In the genomic region with DNA sequence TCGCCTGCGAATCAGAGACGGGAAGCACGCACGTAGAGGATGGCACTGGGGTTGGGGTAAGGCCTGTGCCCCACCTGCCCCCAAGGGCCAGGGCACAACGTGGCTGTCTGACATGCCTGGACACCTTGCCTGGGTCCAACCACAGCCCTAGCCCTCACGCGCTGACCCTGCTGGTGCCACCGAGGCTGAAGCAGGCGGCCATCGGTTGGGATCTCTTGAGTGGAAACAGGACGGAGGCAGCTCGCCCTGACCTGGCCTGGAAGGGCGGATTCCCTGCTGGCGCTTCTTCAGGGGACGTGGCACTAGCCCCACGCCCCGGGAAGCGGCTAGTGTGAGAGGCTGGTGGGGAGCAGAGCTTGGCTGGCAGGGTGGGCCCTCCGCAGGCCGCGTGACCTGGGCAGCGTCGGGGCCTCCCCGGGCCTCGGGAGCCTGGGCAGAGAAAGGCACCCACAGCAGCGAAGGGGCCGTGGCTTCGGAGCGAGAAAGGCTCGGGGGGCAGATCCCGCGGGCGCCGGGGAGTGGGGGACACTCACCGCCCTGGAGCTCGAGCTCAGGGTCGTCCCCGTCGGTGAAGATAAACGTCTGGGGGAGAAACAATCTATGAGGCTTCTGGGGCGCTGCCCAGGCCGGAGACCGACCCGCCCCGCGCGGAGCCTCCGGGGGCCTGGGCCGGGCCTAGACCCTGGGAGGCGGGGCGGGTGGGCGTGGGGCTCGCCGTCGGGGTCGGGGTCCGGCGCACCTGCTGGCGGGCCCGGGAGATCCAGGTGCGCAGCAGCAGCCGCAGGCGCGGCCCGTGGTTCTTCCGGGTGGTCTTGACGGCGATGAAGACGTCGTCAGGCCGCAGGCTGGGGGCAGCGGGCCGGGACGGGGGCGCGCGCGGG, we compare ENCODE assay signal across 9 cellular contexts. TPM values are rescaled to one million over a fixed set of nuclear protein-coding genes. Genes with fewer than 3 reads are reported as not detected.
A peak's percentile ranks its signal among the peaks of the same experiment; 100 is the strongest.
DNase-seq lines count a peak whose midpoint lies in the region; ATAC-seq, FAIRE-seq and TF ChIP-seq lines count a peak whose summit lies in the region.
"Had no signal": no experiment of that assay in that cellular context is flagged by ENCODE, and none has a peak within 500 bp of the region (broad histone marks: within the 10 kb centered on the region; RNA-seq: fewer than 3 reads in every experiment).

No MANE protein-coding gene starts in this region.

- FAIRE-seq in A549 (lab: Jason Lieb, UNC) = no peak
- FAIRE-seq: islet of Langerhans had no signal

- peak overlapping the region; percentile 91 for H3K4me2 ChIP-seq in A549

- 52% methylated on average over 39 of the region's 79 CpGs for WGBS in A549 (ENCODE audit: missing lambda C conversion rate)

- no peak overlapping the region for H3K9ac ChIP-seq in iPS-15b (ENCODE audit: low read depth, low read length)

- no peaks in the 10 kb centered on the region for H3K27me3 ChIP-seq in iPS-15b (ENCODE audit: control insufficient read depth, insufficient read depth, low read length)

- no peak for TF ChIP-seq RAD21 in A549 (conservative IDR thresholded peaks at IDR 0.05 in 1 of 2, IDR thresholded peaks at IDR 0.05 in 1 of 2)

- H3K4me1 ChIP-seq in A549 (peaks cover 16% of the 10 kb centered on the region; the same call in 2 of the 3 replicates), iPS-15b (ENCODE audit: control insufficient read depth, insufficient read depth, low read length) (no peaks in the 10 kb centered on the region)

- DNase-seq in A549 (ENCODE audit: low read depth in 1 of 2, low spot score in 1 of 2) (no peak), MV-4-11 (lab: John Stamatoyannopoulos, UW) (no peak), NCI-H1417 treated with DMSO at 0.1 percent for 48 hours (lab: John Stamatoyannopoulos, UW) (no peak)
- no peak for DNase-seq in activated naive CD8-positive, alpha-beta T cell treated with anti-CD3 and anti-CD28 coated beads for 36 hours
- DNase-seq in stimulated activated naive B cell treated with anti-CD40 and anti-IgM and Interleukin-4, amounts not matched to agents 10 μg/mL and 1 μg/mL and 100 μg/mL, for 72 hours = no peak

- CTCF ChIA-PET in A549 (lab: Yijun Ruan, JAX) = interaction anchor here (1.0 to 21.7 kb wide), 6 partner anchors 9 to 91 kb away, joined by 3 to 191 read pairs (median 6); partner anchors contain the start of genes DCXR, DUS1L and RAC3

- H3K27me3 Mint-ChIP-seq in activated naive CD8-positive, alpha-beta T cell treated with anti-CD3 and anti-CD28 coated beads for 36 hours = no peaks in the 10 kb centered on the region
- H3K27me3 Mint-ChIP-seq in stimulated activated naive B cell treated with anti-CD40 and anti-IgM and Interleukin-4, amounts not matched to agents 10 μg/mL and 1 μg/mL and 100 μg/mL, for 72 hours = no peaks in the 10 kb centered on the region

- peaks cover 16% of the 10 kb centered on the region for H3K4me1 Mint-ChIP-seq in activated naive CD8-positive, alpha-beta T cell treated with anti-CD3 and anti-CD28 coated beads for 36 hours
- peaks cover 23 to 39% of the 10 kb centered on the region in 2 donors for H3K4me1 Mint-ChIP-seq in stimulated activated naive B cell treated with anti-CD40 and anti-IgM and Interleukin-4, amounts not matched to agents 10 μg/mL and 1 μg/mL and 100 μg/mL, for 72 hours

- ATAC-seq in A549 = no peak
- ATAC-seq in GM21423 (IDR thresholded peaks at IDR 0.05; ENCODE audit: unreplicated experiment) = peak; percentile 8
- peak; percentile 26 to 29 for ATAC-seq in stimulated activated naive B cell treated with anti-CD40 and anti-IgM and Interleukin-4, amounts not matched to agents 10 μg/mL and 1 μg/mL and 100 μg/mL, for 72 hours (replicated peaks)
- ATAC-seq in HG02870 (IDR thresholded peaks at IDR 0.05; ENCODE audit: unreplicated experiment) = no peak

- TF ChIP-seq EP300 in A549 (IDR thresholded peaks at IDR 0.05) = no peak

- H3K9me3 ChIP-seq in A549 (no peaks in the 10 kb centered on the region), iPS-15b (ENCODE audit: control insufficient read depth, insufficient read depth, low read length) (no peaks in the 10 kb centered on the region)

- H3K27ac ChIP-seq in A549 = peak overlapping the region; percentile 91 to 95

- POLR2A ChIA-PET in A549 (lab: Yijun Ruan, JAX) = interaction anchor here (1.0 to 2.0 kb wide), 3 partner anchors 13 to 47 kb away, joined by 3 to 8 read pairs (median 5); partner anchors contain the start of genes DCXR, DUS1L and FASN

- H3K36me3 ChIP-seq in iPS-15b (ENCODE audit: control insufficient read depth, insufficient read depth, low read length) = peaks cover 54% of the 10 kb centered on the region

- peak overlapping the region; percentile 47 for H3K27ac Mint-ChIP-seq in activated naive CD8-positive, alpha-beta T cell treated with anti-CD3 and anti-CD28 coated beads for 36 hours
- H3K27ac Mint-ChIP-seq in stimulated activated naive B cell treated with anti-CD40 and anti-IgM and Interleukin-4, amounts not matched to agents 10 μg/mL and 1 μg/mL and 100 μg/mL, for 72 hours = peak overlapping the region; percentile 94

- TF ChIP-seq CTCF in A549 (IDR thresholded peaks at IDR 0.05) = no peak

- no peaks in the 10 kb centered on the region for H3K36me3 Mint-ChIP-seq in activated naive CD8-positive, alpha-beta T cell treated with anti-CD3 and anti-CD28 coated beads for 36 hours
- H3K36me3 Mint-ChIP-seq in stimulated activated naive B cell treated with anti-CD40 and anti-IgM and Interleukin-4, amounts not matched to agents 10 μg/mL and 1 μg/mL and 100 μg/mL, for 72 hours = peaks cover 18 to 26% of the 10 kb centered on the region in 2 donors

- H3K4me3 ChIP-seq in A549 (peak overlapping the region; percentile 97), iPS-15b (ENCODE audit: low read depth, low read length) (peak overlapping the region; percentile 79)

- H3K4me3 Mint-ChIP-seq in activated naive CD8-positive, alpha-beta T cell treated with anti-CD3 and anti-CD28 coated beads for 36 hours = peak overlapping the region; percentile 82
- peak overlapping the region; percentile 88 to 91 for H3K4me3 Mint-ChIP-seq in stimulated activated naive B cell treated with anti-CD40 and anti-IgM and Interleukin-4, amounts not matched to agents 10 μg/mL and 1 μg/mL and 100 μg/mL, for 72 hours

- H3K9me3 Mint-ChIP-seq in activated naive CD8-positive, alpha-beta T cell treated with anti-CD3 and anti-CD28 coated beads for 36 hours = no peaks in the 10 kb centered on the region
- H3K9me3 Mint-ChIP-seq in stimulated activated naive B cell treated with anti-CD40 and anti-IgM and Interleukin-4, amounts not matched to agents 10 μg/mL and 1 μg/mL and 100 μg/mL, for 72 hours = no peaks in the 10 kb centered on the region

- no peak for TF ChIP-seq POLR2A in A549 (IDR thresholded peaks at IDR 0.05; ENCODE audit: low read length)

TF ChIP-seq in A549, 52 proteins besides CTCF, POLR2A, EP300 and RAD21 (continues in another document):
- TF ChIP-seq KDM5A (IDR thresholded peaks at IDR 0.05) (no peak), PHF8 (IDR thresholded peaks at IDR 0.05; ENCODE audit: borderline replicate concordance, low read depth) (0 out of 2 replicates have a peak, but pooled peaks have one; percentile 18), HOXB13 (CRISPR knock-in tag; IDR thresholded peaks at IDR 0.05; ENCODE audit: low read depth) (no peak)

RNA-seq across cellular contexts. Expression of gene RFNG, which starts 0.6 kb away (rescaled TPM):
- polyA plus RNA-seq in A549 (2011; rRNA removed) = 8.4 and 8.9 TPM in 2 replicates
- 18.8 and 28.0 TPM in 2 replicates for polyA plus RNA-seq in A549 (2012; cell fraction: cytosol; rRNA removed)
- 72.7 and 93.7 TPM in 2 replicates for polyA plus RNA-seq in A549 (2012; cell fraction: nucleus; rRNA removed)
- polyA plus RNA-seq in A549 (2017; fragmentation: RNase III; extraction: RNeasy Plus Mini Kit Qiagen cat#74134 plus additional on column Dnase treatment) = 21.3 to 31.5 TPM (median 25.7 TPM) in 3 replicates
- 16.0 and 17.5 TPM in 2 replicates for polyA minus RNA-seq in A549 (2011; rRNA and poly(A)+ RNA removed)
- 10 to 100 TPM; 13.9 to 14.5 TPM for total RNA-seq in activated naive CD8-positive, alpha-beta T cell treated with anti-CD3 and anti-CD28 coated beads for 36 hours

RNA-seq across cellular contexts. Expression of gene GPS1, which starts 0.7 kb away (rescaled TPM):
- polyA plus RNA-seq in A549 (2011; rRNA removed) (89.4 and 93.8 TPM in 2 replicates), A549 (2017; fragmentation: RNase III; extraction: RNeasy Plus Mini Kit Qiagen cat#74134 plus additional on column Dnase treatment) (122 to 130 TPM (median 126 TPM) in 3 replicates)
- 230 and 300 TPM in 2 replicates for polyA plus RNA-seq in A549 (2012; cell fraction: cytosol; rRNA removed)
- 472 and 641 TPM in 2 replicates for polyA plus RNA-seq in A549 (2012; cell fraction: nucleus; rRNA removed)
- 125 and 162 TPM in 2 replicates for polyA minus RNA-seq in A549 (2011; rRNA and poly(A)+ RNA removed)
- total RNA-seq in activated naive CD8-positive, alpha-beta T cell treated with anti-CD3 and anti-CD28 coated beads for 36 hours = 100 to 1,000 TPM in 1 of 2 experiments, 10 to 100 TPM in 1; 94.2 to 103 TPM

RNA-seq across cellular contexts. Expression of gene DCXR, which starts 13.5 kb away (rescaled TPM):
- polyA plus RNA-seq in A549 (2011; rRNA removed) = 39.3 and 48.3 TPM in 2 replicates
- 188 and 204 TPM in 2 replicates for polyA plus RNA-seq in A549 (2012; cell fraction: cytosol; rRNA removed)
- polyA plus RNA-seq in A549 (2012; cell fraction: nucleus; rRNA removed) = 208 and 243 TPM in 2 replicates
- polyA plus RNA-seq in A549 (2017; fragmentation: RNase III; extraction: RNeasy Plus Mini Kit Qiagen cat#74134 plus additional on column Dnase treatment) = 62.0 to 70.7 TPM (median 69.6 TPM) in 3 replicates
- polyA minus RNA-seq in A549 (2011; rRNA and poly(A)+ RNA removed) = 46.9 and 54.2 TPM in 2 replicates
- 100 to 1,000 TPM in 1 of 2 experiments, 10 to 100 TPM in 1; 93.3 to 104 TPM for total RNA-seq in activated naive CD8-positive, alpha-beta T cell treated with anti-CD3 and anti-CD28 coated beads for 36 hours

RNA-seq across cellular contexts. Expression of gene DUS1L, which starts 14.6 kb away (rescaled TPM):
- 48.1 and 59.5 TPM in 2 replicates for polyA plus RNA-seq in A549 (2011; rRNA removed)
- 169 and 171 TPM in 2 replicates for polyA plus RNA-seq in A549 (2012; cell fraction: cytosol; rRNA removed)
- polyA plus RNA-seq in A549 (2012; cell fraction: nucleus; rRNA removed) = 577 and 749 TPM in 2 replicates
- 81.5 to 84.8 TPM (median 83.6 TPM) in 3 replicates for polyA plus RNA-seq in A549 (2017; fragmentation: RNase III; extraction: RNeasy Plus Mini Kit Qiagen cat#74134 plus additional on column Dnase treatment)
- polyA minus RNA-seq in A549 (2011; rRNA and poly(A)+ RNA removed) = 25.8 and 30.8 TPM in 2 replicates
- total RNA-seq in activated naive CD8-positive, alpha-beta T cell treated with anti-CD3 and anti-CD28 coated beads for 36 hours = 100 to 1,000 TPM; 175 to 190 TPM

RNA-seq across cellular contexts. Expression of gene RAC3, which starts 19.5 kb away (rescaled TPM):
- polyA plus RNA-seq in A549 (2011; rRNA removed) (9.9 and 11.9 TPM in 2 replicates), A549 (2017; fragmentation: RNase III; extraction: RNeasy Plus Mini Kit Qiagen cat#74134 plus additional on column Dnase treatment) (19.9 to 21.0 TPM (median 20.4 TPM) in 3 replicates)
- 53.3 and 57.6 TPM in 2 replicates for polyA plus RNA-seq in A549 (2012; cell fraction: cytosol; rRNA removed)
- polyA plus RNA-seq in A549 (2012; cell fraction: nucleus; rRNA removed) = 101 and 106 TPM in 2 replicates
- 8.4 and 9.7 TPM in 2 replicates for polyA minus RNA-seq in A549 (2011; rRNA and poly(A)+ RNA removed)
- 1 to 10 TPM; 4.7 to 5.1 TPM for total RNA-seq in activated naive CD8-positive, alpha-beta T cell treated with anti-CD3 and anti-CD28 coated beads for 36 hours

Comparison
In these comparisons a context has a peak if more than half of its experiments do, and no peak if none do; other contexts are left out.
1. ATAC-seq: peak in GM21423 (single experiment) and stimulated activated naive B cell treated with anti-CD40 and anti-IgM and Interleukin-4, amounts not matched to agents 10 μg/mL and 1 μg/mL and 100 μg/mL, for 72 hours (2 of 2); none in A549 (0 of 2) and HG02870 (single experiment).